In the genomic region with DNA sequence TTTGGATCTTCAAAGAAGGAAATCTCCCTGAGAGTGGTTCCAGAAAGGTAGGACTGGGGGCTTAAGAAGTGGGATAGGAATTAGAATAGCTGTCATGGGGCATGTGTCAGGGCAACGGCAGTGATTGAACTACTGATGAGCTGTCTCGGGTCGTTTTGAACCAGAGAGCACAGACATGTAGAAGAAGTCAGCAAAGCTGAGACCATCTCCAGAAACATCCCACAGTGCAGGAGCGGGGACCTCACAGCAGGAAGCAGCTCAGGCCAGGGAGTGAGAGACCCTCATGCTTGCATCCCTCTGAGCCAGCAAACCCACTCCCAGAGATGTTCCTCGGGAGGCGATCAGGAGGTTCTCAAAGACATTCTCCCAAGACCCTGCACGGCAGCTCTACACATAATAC, we compare ENCODE assay signal across 23 cellular contexts.
DNase-seq lines count a peak whose midpoint lies in the region; ATAC-seq, FAIRE-seq and TF ChIP-seq lines count a peak whose summit lies in the region.
"Had no signal": no experiment of that assay in that cellular context is flagged by ENCODE, and none has a peak within 500 bp of the region (broad histone marks: within the 10 kb centered on the region; RNA-seq: fewer than 3 reads in every experiment).

No MANE protein-coding gene starts in this region.

- no peaks in the 10 kb centered on the region for H3K9me3 ChIP-seq in osteoblast (ENCODE audit: low read depth, low read length)
- no peaks in the 10 kb centered on the region for H3K9me3 ChIP-seq in testis
- H3K9me3 ChIP-seq: BE2C, BLaER1, Caco-2 had no signal

- H3K9me3 Mint-ChIP-seq in activated naive CD4-positive, alpha-beta T cell treated with anti-CD3 and anti-CD28 coated beads for 36 hours = no peaks in the 10 kb centered on the region
- H3K9me3 Mint-ChIP-seq: CD4-positive, alpha-beta memory T cell; CD4-positive, CD25-positive, alpha-beta regulatory T cell had no signal

- no peak overlapping the region for H3K27ac Mint-ChIP-seq in activated naive CD4-positive, alpha-beta T cell treated with anti-CD3 and anti-CD28 coated beads for 36 hours
- H3K27ac Mint-ChIP-seq: CD14-positive monocyte; CD4-positive, alpha-beta memory T cell; CD4-positive, CD25-positive, alpha-beta regulatory T cell; CD8-positive, alpha-beta memory T cell had no signal

- peaks cover 4% of the 10 kb centered on the region for H3K27me3 Mint-ChIP-seq in activated naive CD4-positive, alpha-beta T cell treated with anti-CD3 and anti-CD28 coated beads for 36 hours (ENCODE audit: low read depth)

- no peak overlapping the region for H3K27ac ChIP-seq in osteoblast (ENCODE audit: low read depth, low read length)
- H3K27ac ChIP-seq in testis = peak overlapping the region; percentile 8 to 52
- H3K27ac ChIP-seq: BLaER1 had no signal

- no peak overlapping the region for H2AFZ ChIP-seq in osteoblast (ENCODE audit: low read length)

- H3K27me3 ChIP-seq in bronchial epithelial cell (ENCODE audit: control insufficient read depth, insufficient read depth, low read length) (no peaks in the 10 kb centered on the region), osteoblast (ENCODE audit: insufficient read depth, low read length) (no peaks in the 10 kb centered on the region), testis (no peaks in the 10 kb centered on the region)
- H3K27me3 ChIP-seq: BE2C, BLaER1 had no signal

- H3K4me3 Mint-ChIP-seq in activated naive CD4-positive, alpha-beta T cell treated with anti-CD3 and anti-CD28 coated beads for 36 hours = no peak overlapping the region
- H3K4me3 Mint-ChIP-seq: CD14-positive monocyte; CD4-positive, alpha-beta memory T cell; CD4-positive, CD25-positive, alpha-beta regulatory T cell; CD8-positive, alpha-beta memory T cell had no signal

- CTCF ChIA-PET in activated naive CD4-positive, alpha-beta T cell treated with anti-CD3 and anti-CD28 coated beads for 36 hours (lab: Charles Lee) = interaction anchor here (1.1 to 2.4 kb wide), 3 partner anchors 14 to 49 kb away, joined by 3 to 16 read pairs (median 3); no protein-coding TSS in a partner anchor

- no peak for TF ChIP-seq CTCF in bronchial epithelial cell (IDR thresholded peaks at IDR 0.05; ENCODE audit: insufficient read depth, low read length, severe bottlenecking)
- TF ChIP-seq CTCF in osteoblast (IDR thresholded peaks at IDR 0.05; ENCODE audit: extremely low read depth, low read depth, low read length) = no peak
- TF ChIP-seq CTCF in testis (IDR thresholded peaks at IDR 0.05) = no peak

- 65 to 79% methylated on average over 7 of the region's 7 CpGs for WGBS in testis, 2 donors

- H3K36me3 ChIP-seq in bronchial epithelial cell (ENCODE audit: control insufficient read depth, insufficient read depth, low read length) (no peaks in the 10 kb centered on the region), osteoblast (ENCODE audit: insufficient read depth, low read length) (no peaks in the 10 kb centered on the region), testis (ENCODE audit: low read depth, missing control alignments) (no peaks in the 10 kb centered on the region)
- H3K36me3 ChIP-seq: BE2C, BLaER1 had no signal

- peak; percentile 18 for FAIRE-seq in bronchial epithelial cell (lab: Jason Lieb, UNC)
- FAIRE-seq: A204.1, D721Med, G401.6, GM12891, GM19239 had no signal

- no peak for TF ChIP-seq POLR2A in testis (IDR thresholded peaks at IDR 0.05)

- ATAC-seq in GM21576 (IDR thresholded peaks at IDR 0.05; ENCODE audit: unreplicated experiment) = no peak

- H3K4me3 ChIP-seq in bronchial epithelial cell (ENCODE audit: low read depth, low read length) (no peak overlapping the region), osteoblast (ENCODE audit: insufficient read depth, low read length) (no peak overlapping the region), testis (no peak overlapping the region)
- H3K4me3 ChIP-seq: BLaER1 had no signal

- DNase-seq in bronchial epithelial cell (ENCODE audit: low read depth) (no peak), osteoblast (ENCODE audit: insufficient read length, low spot score, missing footprints) (peak; percentile 75), testis (no peak)
- DNase-seq in activated naive CD4-positive, alpha-beta T cell treated with anti-CD3 and anti-CD28 coated beads for 36 hours = no peak
- DNase-seq: 8988T; ACHN; BE2C; C1 segment of cervical spinal cord; Caco-2; Calu3; CD4-positive, alpha-beta memory T cell; CD4-positive, CD25-positive, alpha-beta regulatory T cell; CD8-positive, alpha-beta memory T cell; DMS79 treated with DMSO at 0.1 percent for 48 hours; GF-D8 had no signal

- H4K20me1 ChIP-seq in osteoblast (ENCODE audit: insufficient read depth, low read length) = no peaks in the 10 kb centered on the region
- H4K20me1 ChIP-seq: BLaER1 had no signal

- H3K4me2 ChIP-seq in osteoblast (ENCODE audit: insufficient read depth, low read length) = no peak overlapping the region

- H3K4me1 Mint-ChIP-seq in activated naive CD4-positive, alpha-beta T cell treated with anti-CD3 and anti-CD28 coated beads for 36 hours (ENCODE audit: low read depth) = peaks cover 8% of the 10 kb centered on the region
- H3K4me1 Mint-ChIP-seq: CD14-positive monocyte had no signal

- no peaks in the 10 kb centered on the region for H3K36me3 Mint-ChIP-seq in activated naive CD4-positive, alpha-beta T cell treated with anti-CD3 and anti-CD28 coated beads for 36 hours (ENCODE audit: low read depth)
- H3K36me3 Mint-ChIP-seq: CD14-positive monocyte; CD4-positive, alpha-beta memory T cell; CD4-positive, CD25-positive, alpha-beta regulatory T cell had no signal

- H3K79me2 ChIP-seq in osteoblast (ENCODE audit: insufficient read depth, low read length) = no peaks in the 10 kb centered on the region

- H3K4me1 ChIP-seq in osteoblast (ENCODE audit: insufficient read depth, low read length) (no peaks in the 10 kb centered on the region), testis (peaks cover 23% of the 10 kb centered on the region)
- H3K4me1 ChIP-seq: Caco-2 had no signal

- intact Hi-C loops in testis (cut with DNase I; ENCODE audit: low total_unique reads) = no loop called here
- intact Hi-C loops in activated naive CD4-positive, alpha-beta T cell treated with anti-CD3 and anti-CD28 coated beads for 36 hours (cut with micrococcal nuclease) = no loop called here
